11 cellular contexts compared by ENCODE assay signal in the genomic region with DNA sequence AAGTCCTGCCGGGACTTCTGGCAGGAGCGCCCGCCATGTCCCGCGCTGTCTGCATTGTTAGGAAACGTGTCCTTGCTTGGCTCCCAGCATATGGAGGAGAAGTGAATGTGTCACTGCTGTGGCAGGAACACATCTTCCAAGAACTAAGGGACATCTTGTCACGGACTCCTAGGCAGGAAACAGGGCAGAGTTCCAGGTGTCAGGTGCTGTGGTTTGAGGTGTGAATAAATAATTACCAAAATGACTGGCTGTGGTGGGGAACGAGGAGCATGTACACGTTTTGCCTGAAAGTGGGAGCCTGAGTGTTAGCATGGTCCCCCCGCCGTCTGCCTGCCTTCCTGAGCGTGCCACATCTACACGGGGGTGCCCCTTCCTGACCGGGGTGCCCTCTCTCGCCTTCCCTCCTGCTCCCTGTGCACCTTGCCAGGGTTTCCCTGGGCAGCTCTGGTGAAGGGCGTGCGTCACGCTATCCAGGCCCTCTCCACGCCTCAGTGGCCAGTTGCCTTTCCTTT.
DNase-seq lines count a peak whose midpoint lies in the region; ATAC-seq and TF ChIP-seq lines count a peak whose summit lies in the region.
"Had no signal": no experiment of that assay in that cellular context is flagged by ENCODE, and none has a peak within 500 bp of the region (broad histone marks: within the 10 kb centered on the region; RNA-seq: fewer than 3 reads in every experiment).

No MANE protein-coding gene starts in this region.

- intact Hi-C loops in Right ventricle myocardium superior (cut with DNase I): no loop called here
- intact Hi-C loops in left cardiac atrium (cut with DNase I): no loop called here
- intact Hi-C loops in uterus (cut with DNase I; ENCODE audit: low total_unique reads): no loop called here

- DNase-seq in Right ventricle myocardium superior (no peak), left cardiac atrium (no peak), NCI-H69 (lab: John Stamatoyannopoulos, UW) (no peak), NK-92 (lab: John Stamatoyannopoulos, UW; ENCODE audit: unreplicated experiment) (no peak), uterus (no peak)
- DNase-seq in activated naive CD8-positive, alpha-beta T cell treated with anti-CD3 and anti-CD28 coated beads, Interleukin-2, amount 10 ng/mL, durations not matched to agents 7 days and 5 days: peak; percentile 46
- DNase-seq: cortex of kidney, left lung had no signal

- no peak for TF ChIP-seq POLR2A in uterus (IDR thresholded peaks at IDR 0.05)

- 30% methylated on average over 19 of the region's 19 CpGs for WGBS in thymus

- peak overlapping the region; percentile 53 for H3K4me3 Mint-ChIP-seq in activated naive CD8-positive, alpha-beta T cell treated with anti-CD3 and anti-CD28 coated beads, Interleukin-2, amount 10 ng/mL, durations not matched to agents 7 days and 5 days

- H3K4me3 ChIP-seq in thymus (ENCODE audit: low read length): peak overlapping the region; percentile 2
- H3K4me3 ChIP-seq in uterus: no peak overlapping the region
- H3K4me3 ChIP-seq: left lung had no signal

- peak overlapping the region; percentile 63 for H3K27ac Mint-ChIP-seq in activated naive CD8-positive, alpha-beta T cell treated with anti-CD3 and anti-CD28 coated beads, Interleukin-2, amount 10 ng/mL, durations not matched to agents 7 days and 5 days

- H3K4me1 ChIP-seq in thymus (ENCODE audit: control insufficient read depth, insufficient read depth, low read length): peaks cover 57% of the 10 kb centered on the region
- H3K4me1 ChIP-seq in uterus: no peaks in the 10 kb centered on the region

- H3K36me3 ChIP-seq in thymus (ENCODE audit: control insufficient read depth, insufficient read depth) (peaks cover 16% of the 10 kb centered on the region), uterus (no peaks in the 10 kb centered on the region)
- H3K36me3 ChIP-seq: left lung had no signal

- H3K27me3 Mint-ChIP-seq in activated naive CD8-positive, alpha-beta T cell treated with anti-CD3 and anti-CD28 coated beads, Interleukin-2, amount 10 ng/mL, durations not matched to agents 7 days and 5 days: no peaks in the 10 kb centered on the region

- H3K27me3 ChIP-seq in thymus (ENCODE audit: control insufficient read depth, insufficient read depth) (no peaks in the 10 kb centered on the region), uterus (no peaks in the 10 kb centered on the region)
- H3K27me3 ChIP-seq: left lung had no signal

- peaks cover 13% of the 10 kb centered on the region for H3K36me3 Mint-ChIP-seq in activated naive CD8-positive, alpha-beta T cell treated with anti-CD3 and anti-CD28 coated beads, Interleukin-2, amount 10 ng/mL, durations not matched to agents 7 days and 5 days

- POLR2A ChIA-PET in activated naive CD8-positive, alpha-beta T cell treated with anti-CD3 and anti-CD28 coated beads, Interleukin-2, amount 10 ng/mL, durations not matched to agents 7 days and 5 days (lab: Charles Lee): no interaction called here

- ATAC-seq in Right ventricle myocardium superior (ENCODE audit: poor library complexity) (peak; percentile 32), left cardiac atrium (no peak), HG03342 (IDR thresholded peaks at IDR 0.05; ENCODE audit: unreplicated experiment) (peak; percentile 69)
- peak; percentile 65 for ATAC-seq in activated naive CD8-positive, alpha-beta T cell treated with anti-CD3 and anti-CD28 coated beads, Interleukin-2, amount 10 ng/mL, durations not matched to agents 7 days and 5 days (ENCODE audit: low read depth)
- ATAC-seq: left lung had no signal

- H3K27ac ChIP-seq in thymus (ENCODE audit: low read depth) (peak overlapping the region; percentile 69), uterus (no peak overlapping the region)
- H3K27ac ChIP-seq: left lung had no signal

- H3K9me3 ChIP-seq in thymus (ENCODE audit: control insufficient read depth) (peaks cover under 1% of the 10 kb centered on the region), uterus (no peaks in the 10 kb centered on the region)
- H3K9me3 ChIP-seq: SK-N-SH had no signal

- peaks cover 6% of the 10 kb centered on the region for H3K9me3 Mint-ChIP-seq in activated naive CD8-positive, alpha-beta T cell treated with anti-CD3 and anti-CD28 coated beads, Interleukin-2, amount 10 ng/mL, durations not matched to agents 7 days and 5 days

- peaks cover 28% of the 10 kb centered on the region for H3K4me1 Mint-ChIP-seq in activated naive CD8-positive, alpha-beta T cell treated with anti-CD3 and anti-CD28 coated beads, Interleukin-2, amount 10 ng/mL, durations not matched to agents 7 days and 5 days

- no peak for TF ChIP-seq CTCF in uterus (IDR thresholded peaks at IDR 0.05)

Comparison
In these comparisons a context has a peak if more than half of its experiments do, and no peak if none do; other contexts are left out.
1. ATAC-seq: peak in Right ventricle myocardium superior (single experiment), HG03342 (single experiment) and activated naive CD8-positive, alpha-beta T cell treated with anti-CD3 and anti-CD28 coated beads, Interleukin-2, amount 10 ng/mL, durations not matched to agents 7 days and 5 days (single experiment); none in left cardiac atrium (0 of 2).